ENCODE assay signal across 1 cellular context in genomic region chr15:37582852-37583251, GRCh38.
TF ChIP-seq lines count a peak whose summit lies in the region.

No MANE protein-coding gene starts in this region.

TF ChIP-seq in SK-N-SH treated with all-trans-retinoic acid at 6 μM for 48 hours, 23 proteins besides CTCF, POLR2A, EP300 and RAD21 (continued from another document):
- TF ChIP-seq, protein P1, sequence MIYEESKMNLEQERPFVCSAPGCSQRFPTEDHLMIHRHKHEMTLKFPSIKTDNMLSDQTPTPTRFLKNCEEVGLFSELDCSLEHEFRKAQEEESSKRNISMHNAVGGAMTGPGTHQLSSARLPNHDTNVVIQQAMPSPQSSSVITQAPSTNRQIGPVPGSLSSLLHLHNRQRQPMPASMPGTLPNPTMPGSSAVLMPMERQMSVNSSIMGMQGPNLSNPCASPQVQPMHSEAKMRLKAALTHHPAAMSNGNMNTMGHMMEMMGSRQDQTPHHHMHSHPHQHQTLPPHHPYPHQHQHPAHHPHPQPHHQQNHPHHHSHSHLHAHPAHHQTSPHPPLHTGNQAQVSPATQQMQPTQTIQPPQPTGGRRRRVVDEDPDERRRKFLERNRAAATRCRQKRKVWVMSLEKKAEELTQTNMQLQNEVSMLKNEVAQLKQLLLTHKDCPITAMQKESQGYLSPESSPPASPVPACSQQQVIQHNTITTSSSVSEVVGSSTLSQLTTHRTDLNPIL (CRISPR knock-in tag; IDR thresholded peaks at IDR 0.05; ENCODE audit: low read depth): no peak
- TF ChIP-seq SNAI2 (CRISPR knock-in tag; IDR thresholded peaks at IDR 0.05): no peak
- TF ChIP-seq ISL1 (CRISPR knock-in tag; IDR thresholded peaks at IDR 0.05): no peak
- no peak for TF ChIP-seq ZFP30 (CRISPR knock-in tag; IDR thresholded peaks at IDR 0.05)
- TF ChIP-seq ESRRG (CRISPR knock-in tag; IDR thresholded peaks at IDR 0.05): no peak
- no peak for TF ChIP-seq OSR1 (CRISPR knock-in tag; IDR thresholded peaks at IDR 0.05)
- no peak for TF ChIP-seq ZNF8 (CRISPR knock-in tag; IDR thresholded peaks at IDR 0.05)
- no peak for TF ChIP-seq TCF4 (CRISPR knock-in tag; IDR thresholded peaks at IDR 0.05; ENCODE audit: borderline replicate concordance)
- no peak for TF ChIP-seq CSDC2 (CRISPR knock-in tag; IDR thresholded peaks at IDR 0.05)
- TF ChIP-seq BACH2 (CRISPR knock-in tag; IDR thresholded peaks at IDR 0.05; ENCODE audit: borderline replicate concordance): no peak
- no peak for TF ChIP-seq ARNTL (CRISPR knock-in tag; IDR thresholded peaks at IDR 0.05; ENCODE audit: borderline replicate concordance, low read depth)
TF ChIP-seq in SK-N-SH treated with all-trans-retinoic acid at 6 μM for 48 hours: peak in this region for 0.
